ENCODE assay signal across 1 cellular context in genomic region chr15:74589826-74590225, GRCh38.
TF ChIP-seq lines count a peak whose summit lies in the region.

No MANE protein-coding gene starts in this region.

TF ChIP-seq in GM23338, 12 proteins besides CTCF, POLR2A, EP300 and RAD21:
- no peak for TF ChIP-seq EZH2 (IDR thresholded peaks at IDR 0.05; ENCODE audit: low read depth, unreplicated experiment)
- TF ChIP-seq REST (IDR thresholded peaks at IDR 0.05; ENCODE audit: unreplicated experiment): no peak
- TF ChIP-seq EZH2phosphoT487 (IDR thresholded peaks at IDR 0.05; ENCODE audit: unreplicated experiment): no peak
- TF ChIP-seq NANOG (IDR thresholded peaks at IDR 0.05; ENCODE audit: borderline replicate concordance): no peak
- TF ChIP-seq ZNF331 (CRISPR knock-in tag; IDR thresholded peaks at IDR 0.05; ENCODE audit: low read depth): no peak
- TF ChIP-seq STAT1 (IDR thresholded peaks at IDR 0.05; ENCODE audit: unreplicated experiment): no peak
- TF ChIP-seq CREB1 (CRISPR knock-in tag; IDR thresholded peaks at IDR 0.05; ENCODE audit: low read depth): no peak
- TF ChIP-seq POLR2AphosphoS5 (IDR thresholded peaks at IDR 0.05; ENCODE audit: low read depth): no peak
- TF ChIP-seq ZNF462 (CRISPR knock-in tag; IDR thresholded peaks at IDR 0.05): no peak
- TF ChIP-seq ZNF114 (CRISPR knock-in tag; IDR thresholded peaks at IDR 0.05): no peak
- no peak for TF ChIP-seq ETS1 (IDR thresholded peaks at IDR 0.05)
- no peak for TF ChIP-seq JUNB (IDR thresholded peaks at IDR 0.05; ENCODE audit: unreplicated experiment)
